8 cellular contexts compared by ENCODE assay signal in genomic region chrY:12479382-12479781, GRCh38.
DNase-seq lines count a peak whose midpoint lies in the region; ATAC-seq and TF ChIP-seq lines count a peak whose summit lies in the region.

No MANE protein-coding gene starts in this region.

- no peak overlapping the region for H3K27ac ChIP-seq in thyroid gland

- peak; percentile 19 for DNase-seq in left ventricle myocardium superior
- no peak for DNase-seq in Right ventricle myocardium inferior (ENCODE audit: missing footprints)
- peak; percentile 63 for DNase-seq in activated CD4-positive, alpha-beta T cell treated with anti-CD3 and anti-CD28 coated beads for 48 hours
- DNase-seq in fibroblast of pulmonary artery (ENCODE audit: low read depth), result peak; percentile 33
- DNase-seq in thyroid gland, result peak; percentile 3 to 15
- DNase-seq in SHP77 (lab: John Stamatoyannopoulos, UW), result no peak

- no peaks in the 10 kb centered on the region for H3K27me3 ChIP-seq in thyroid gland

- WGBS in thyroid gland, 2 donors, result 20 to 26% methylated on average over 8 of the region's 8 CpGs

- TF ChIP-seq CTCF in fibroblast of pulmonary artery (IDR thresholded peaks at IDR 0.05; ENCODE audit: low read length, missing control alignments) (peak; percentile 22), thyroid gland (IDR thresholded peaks at IDR 0.05) (no peak)

- ATAC-seq in left ventricle myocardium superior, result no peak
- ATAC-seq in Right ventricle myocardium inferior, result no peak
- no peak for ATAC-seq in GM18873 (IDR thresholded peaks at IDR 0.05; ENCODE audit: low FRiP score, unreplicated experiment)
- ATAC-seq in GM19455 (IDR thresholded peaks at IDR 0.05; ENCODE audit: unreplicated experiment), result no peak

- H3K4me3 ChIP-seq in fibroblast of pulmonary artery (replicated peaks; ENCODE audit: low read depth, low read length), result no peak overlapping the region
- no peak overlapping the region for H3K4me3 ChIP-seq in thyroid gland (replicated peaks in 1 of 3)

- TF ChIP-seq POLR2A in thyroid gland (IDR thresholded peaks at IDR 0.05), result no peak

- intact Hi-C loops in left ventricle myocardium superior (cut with micrococcal nuclease) (no loop called here), Right ventricle myocardium inferior (cut with DNase I) (no loop called here), thyroid gland (cut with DNase I) (no loop called here)

- H3K4me1 ChIP-seq in thyroid gland, result no peaks in the 10 kb centered on the region

- no peaks in the 10 kb centered on the region for H3K36me3 ChIP-seq in thyroid gland

- no peaks in the 10 kb centered on the region for H3K9me3 ChIP-seq in thyroid gland

Comparison
In these comparisons a context has a peak if more than half of its experiments do, and no peak if none do; other contexts are left out.
1. DNase-seq: peak in left ventricle myocardium superior (single experiment), activated CD4-positive, alpha-beta T cell treated with anti-CD3 and anti-CD28 coated beads for 48 hours (single experiment), fibroblast of pulmonary artery (single experiment) and thyroid gland (2 of 2); none in Right ventricle myocardium inferior (single experiment) and SHP77 (0 of 2).